Comparison of ENCODE assay signal across 16 cellular contexts in the genomic region with DNA sequence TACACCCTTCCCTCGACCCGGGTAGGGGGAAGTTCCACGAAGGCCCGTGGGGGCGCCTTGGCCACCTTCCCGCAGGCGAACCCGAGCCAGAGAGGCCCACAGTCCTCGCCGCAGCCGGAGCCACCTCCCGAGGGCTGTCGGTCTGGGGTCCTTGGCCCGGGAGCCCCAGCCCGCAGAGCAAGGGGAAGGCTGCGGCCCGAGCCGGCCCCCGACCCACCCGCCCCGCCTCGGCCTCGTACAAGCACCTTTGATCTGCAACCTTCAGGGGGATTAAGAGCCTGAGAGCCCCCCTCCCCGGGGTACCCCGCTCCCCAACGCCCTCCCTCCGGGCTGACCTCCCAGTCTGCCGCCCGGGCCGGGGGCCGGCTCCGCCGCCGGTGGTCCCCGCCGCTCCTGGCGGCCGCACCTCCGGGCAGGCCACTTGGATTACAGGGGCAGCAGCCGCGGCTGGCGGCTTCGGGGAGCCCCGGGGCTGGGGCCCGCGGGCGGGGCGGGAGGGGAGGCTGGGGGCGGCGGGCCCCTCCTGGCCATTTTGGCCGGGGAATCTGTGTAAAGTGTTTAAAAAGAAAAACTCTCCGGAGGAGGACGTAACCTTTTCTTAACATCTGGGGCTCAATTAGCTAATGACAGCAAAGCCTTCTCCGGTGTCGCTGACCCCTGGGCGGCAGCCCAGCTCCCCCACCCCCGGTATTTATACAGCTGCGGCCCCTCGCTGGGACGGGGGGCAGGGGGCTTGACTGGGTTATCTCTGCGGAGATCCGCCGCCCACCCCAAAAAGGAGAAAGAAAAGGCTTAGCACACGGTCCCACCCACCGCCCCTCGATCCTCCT. TPM values are rescaled to one million over a fixed set of nuclear protein-coding genes. Genes with fewer than 3 reads are reported as not detected.
A peak's percentile ranks its signal among the peaks of the same experiment; 100 is the strongest.
DNase-seq lines count a peak whose midpoint lies in the region; ATAC-seq and TF ChIP-seq lines count a peak whose summit lies in the region.
"Had no signal": no experiment of that assay in that cellular context is flagged by ENCODE, and none has a peak within 500 bp of the region (broad histone marks: within the 10 kb centered on the region; RNA-seq: fewer than 3 reads in every experiment).

No MANE protein-coding gene starts in this region.

- H3K4me2 ChIP-seq in neural progenitor cell = peak overlapping the region; percentile 92

- H3K27ac Mint-ChIP-seq in CD4-positive, alpha-beta memory T cell = no peak overlapping the region
- no peak overlapping the region for H3K27ac Mint-ChIP-seq in neural progenitor cell
- H3K27ac Mint-ChIP-seq: activated T-helper 2 cell treated with anti-CD3 and anti-CD28 coated beads, Interferon-gamma antibody, Interleukin-2, Interleukin-4, amounts not matched to agents 10 μg/mL and 5 μg/mL and 100 μg/mL, durations not matched to agents 14 hours and 24 hours and 36 hours had no signal

- TF ChIP-seq CTCF in esophagus muscularis mucosa (IDR thresholded peaks at IDR 0.05) (no peak), neural progenitor cell (IDR thresholded peaks at IDR 0.05) (no peak), lower leg skin (IDR thresholded peaks at IDR 0.05) (no peak)

- POLR2A ChIA-PET in CD4-positive, alpha-beta memory T cell (lab: Charles Lee; ENCODE audit: partially characterized antibody) = no interaction called here

- DNase-seq in CD4-positive, alpha-beta memory T cell = no peak
- DNase-seq in NCI-H69 (lab: John Stamatoyannopoulos, UW) (peak; percentile 87), esophagus muscularis mucosa (ENCODE audit: extremely low spot score) (no peak), neural progenitor cell (ENCODE audit: low spot score) (peak; percentile 78), lower leg skin (ENCODE audit: low spot score in 2 of 2) (no peak), NCI-H1694 (lab: John Stamatoyannopoulos, UW) (no peak), NCI-H774 (lab: John Stamatoyannopoulos, UW) (no peak), aorta (no peak)
- DNase-seq: activated CD4-positive, alpha-beta T cell treated with anti-CD3 and anti-CD28 coated beads for 4 hours; C1 segment of cervical spinal cord; central memory CD4-positive, alpha-beta T cell; Karpas-422; stimulated activated CD4-positive, alpha-beta T cell treated with anti-CD3 and anti-CD28 coated beads, Interleukin-1b, Interleukin-23, amount 100 ng/mL, for 48 hours; T-helper 1 cell had no signal

- no peak overlapping the region for H3K27ac ChIP-seq in CD4-positive, alpha-beta memory T cell (ENCODE audit: low read depth, low read length)
- H3K27ac ChIP-seq in esophagus muscularis mucosa (replicated peaks in 1 of 4) (no peak overlapping the region), neural progenitor cell (no peak overlapping the region), aorta (ENCODE audit: low read depth in 1 of 2, low read length in 2 of 2) (no peak overlapping the region)
- H3K27ac ChIP-seq: pancreas had no signal

- peaks cover 0 to 5% (median 0%) of the 10 kb centered on the region in 8 donors for H3K9me3 Mint-ChIP-seq in CD4-positive, alpha-beta memory T cell
- no peaks in the 10 kb centered on the region for H3K9me3 Mint-ChIP-seq in neural progenitor cell
- H3K9me3 Mint-ChIP-seq: activated T-helper 2 cell treated with anti-CD3 and anti-CD28 coated beads, Interferon-gamma antibody, Interleukin-2, Interleukin-4, amounts not matched to agents 10 μg/mL and 5 μg/mL and 100 μg/mL, durations not matched to agents 14 hours and 24 hours and 36 hours had no signal

- H3K9ac ChIP-seq in neural progenitor cell = no peak overlapping the region

- no peaks in the 10 kb centered on the region for H3K79me2 ChIP-seq in neural progenitor cell (ENCODE audit: low read depth)

- H3K4me1 Mint-ChIP-seq in CD4-positive, alpha-beta memory T cell = peaks cover 11 to 43% (median 22%) of the 10 kb centered on the region in 4 donors
- peaks cover 39% of the 10 kb centered on the region for H3K4me1 Mint-ChIP-seq in neural progenitor cell

- no peak for TF ChIP-seq POLR2A in esophagus muscularis mucosa (IDR thresholded peaks at IDR 0.05; ENCODE audit: low read depth)
- no peak for TF ChIP-seq POLR2A in lower leg skin (IDR thresholded peaks at IDR 0.05)

- WGBS in esophagus muscularis mucosa = 23% methylated on average over 19 of the region's 66 CpGs
- WGBS in lower leg skin, 2 donors = 26 to 30% methylated on average over 44 to 57 of the region's 66 CpGs
- 16 to 47% methylated on average over 58 to 66 of the region's 66 CpGs for WGBS in aorta, 2 donors

- no peak overlapping the region for H3K4me3 ChIP-seq in CD4-positive, alpha-beta memory T cell (ENCODE audit: low read length in 2 of 2)
- H3K4me3 ChIP-seq in esophagus muscularis mucosa (peak overlapping the region; percentile 17 to 46 (median 28)), neural progenitor cell (peak overlapping the region; percentile 55), lower leg skin (ENCODE audit: low read depth, poor library complexity, severe bottlenecking) (no peak overlapping the region), aorta (ENCODE audit: low read length in 2 of 2) (no peak overlapping the region)
- H3K4me3 ChIP-seq: pancreas had no signal

- H3K4me3 Mint-ChIP-seq in CD4-positive, alpha-beta memory T cell = peak overlapping the region in 6 of 8 donors; percentile 6 to 69 (median 52)
- H3K4me3 Mint-ChIP-seq in neural progenitor cell = peak overlapping the region; percentile 86

- intact Hi-C loops in CD4-positive, alpha-beta memory T cell (cut with micrococcal nuclease) = no loop called here
- intact Hi-C loops in esophagus muscularis mucosa (cut with DNase I) (no loop called here), lower leg skin (cut with DNase I; ENCODE audit: low total_unique reads) (no loop called here), aorta (cut with DNase I) (no loop called here)

- no peak for TF ChIP-seq EP300 in esophagus muscularis mucosa (IDR thresholded peaks at IDR 0.05)

- CTCF ChIA-PET in CD4-positive, alpha-beta memory T cell (lab: Charles Lee; ENCODE audit: partially characterized antibody) = no interaction called here

- H3F3A ChIP-seq in neural progenitor cell (ENCODE audit: low read depth) = peaks cover 30% of the 10 kb centered on the region

- peaks cover 10% of the 10 kb centered on the region for H4K20me1 ChIP-seq in neural progenitor cell (ENCODE audit: low read depth)

- no peak for ATAC-seq in aorta (ENCODE audit: low FRiP score)

- H3K4me1 ChIP-seq in CD4-positive, alpha-beta memory T cell (ENCODE audit: insufficient read depth, low read length) = peaks cover 15% of the 10 kb centered on the region
- H3K4me1 ChIP-seq in esophagus muscularis mucosa (peaks cover 15 to 40% (median 36%) of the 10 kb centered on the region in 4 donors), neural progenitor cell (peaks cover 35% of the 10 kb centered on the region), aorta (ENCODE audit: control insufficient read depth in 1 of 2, insufficient read depth in 2 of 2, low read length in 2 of 2) (no peaks in the 10 kb centered on the region)

- H3K27me3 ChIP-seq in CD4-positive, alpha-beta memory T cell (ENCODE audit: insufficient read depth, low read length) = peaks cover 25% of the 10 kb centered on the region
- H3K27me3 ChIP-seq in esophagus muscularis mucosa (peaks cover 0 to 52% (median 21%) of the 10 kb centered on the region in 4 donors), neural progenitor cell (peaks cover 85% of the 10 kb centered on the region), aorta (ENCODE audit: control insufficient read depth in 1 of 2, insufficient read depth in 2 of 2, low read length in 1 of 2) (no peaks in the 10 kb centered on the region)
- H3K27me3 ChIP-seq: pancreas had no signal

- H3K36me3 ChIP-seq in CD4-positive, alpha-beta memory T cell (ENCODE audit: insufficient read depth, low read length) = no peaks in the 10 kb centered on the region
- no peaks in the 10 kb centered on the region for H3K36me3 ChIP-seq in esophagus muscularis mucosa
- no peaks in the 10 kb centered on the region for H3K36me3 ChIP-seq in neural progenitor cell
- H3K36me3 ChIP-seq in aorta (ENCODE audit: control insufficient read depth in 1 of 2, insufficient read depth in 2 of 2, low read length in 1 of 2) = no peaks in the 10 kb centered on the region
- H3K36me3 ChIP-seq: pancreas had no signal

- peaks cover 34 to 42% of the 10 kb centered on the region in 2 donors for H3K27me3 Mint-ChIP-seq in CD4-positive, alpha-beta memory T cell
- peaks cover 31% of the 10 kb centered on the region for H3K27me3 Mint-ChIP-seq in neural progenitor cell (ENCODE audit: insufficient read depth, low read depth)

- H2AFZ ChIP-seq in neural progenitor cell (replicated peaks) = peak overlapping the region; percentile 43

- no peaks in the 10 kb centered on the region for H3K9me3 ChIP-seq in CD4-positive, alpha-beta memory T cell (ENCODE audit: control insufficient read depth in 1 of 2, low read length in 2 of 2)
- H3K9me3 ChIP-seq in esophagus muscularis mucosa (no peaks in the 10 kb centered on the region), neural progenitor cell (ENCODE audit: low read depth) (no peaks in the 10 kb centered on the region), aorta (ENCODE audit: control insufficient read depth, low read length) (no peaks in the 10 kb centered on the region)
- H3K9me3 ChIP-seq: pancreas had no signal

- no peaks in the 10 kb centered on the region for H3K36me3 Mint-ChIP-seq in CD4-positive, alpha-beta memory T cell
- H3K36me3 Mint-ChIP-seq in neural progenitor cell = no peaks in the 10 kb centered on the region

RNA-seq across cellular contexts. Expression of gene EPHB3, which starts 40.2 kb away (rescaled TPM):
- total RNA-seq in CD4-positive, alpha-beta memory T cell = under 1 TPM; 0.29 to 0.67 TPM
- under 1 TPM; 0.04 to 0.79 TPM for polyA plus RNA-seq in CD4-positive, alpha-beta memory T cell
- total RNA-seq in esophagus muscularis mucosa (1 to 10 TPM; 1.5 to 6.1 (median 3.5) TPM), neural progenitor cell (ENCODE audit: low replicate concordance) (2.3 and 3.6 TPM in 2 replicates), lower leg skin (100 to 1,000 TPM in 3 of 4 donors, 10 to 100 TPM in 1; 99.4 to 120 (median 109) TPM), aorta (1 to 10 TPM; 2.8 to 9.0 TPM)
- 1 to 10 TPM in 1 of 2 donors, under 1 TPM in 1; 0.50 to 3.9 TPM for polyA plus RNA-seq in aorta
- total RNA-seq: activated T-helper 2 cell treated with anti-CD3 and anti-CD28 coated beads, Interferon-gamma antibody, Interleukin-2, Interleukin-4, amounts not matched to agents 10 μg/mL and 5 μg/mL and 100 μg/mL, durations not matched to agents 14 hours and 24 hours and 36 hours had no signal

Comparison
In these comparisons a context has a peak if more than half of its experiments do, and no peak if none do; other contexts are left out.
1. DNase-seq: peak in NCI-H69 (single experiment) and neural progenitor cell (single experiment); none in CD4-positive, alpha-beta memory T cell (0 of 5), esophagus muscularis mucosa (single experiment), lower leg skin (0 of 2), NCI-H1694 (single experiment), NCI-H774 (single experiment) and aorta (0 of 2).
2. H3K4me3 ChIP-seq: peak in esophagus muscularis mucosa (4 of 4) and neural progenitor cell (single experiment); none in CD4-positive, alpha-beta memory T cell (0 of 2), lower leg skin (single experiment) and aorta (0 of 2).
3. RNA of gene EPHB3, which starts 40.2 kb away (total RNA-seq): 99.4 to 120 TPM in lower leg skin; 2.8 to 9.0 TPM in aorta, 1.5 to 6.1 TPM in esophagus muscularis mucosa, 2.3 to 3.6 TPM in neural progenitor cell and 0.29 to 0.67 TPM in CD4-positive, alpha-beta memory T cell; every median in the first group is over 10 times any median in the second.